ENCODE assay signal across 12 cellular contexts in the genomic region with DNA sequence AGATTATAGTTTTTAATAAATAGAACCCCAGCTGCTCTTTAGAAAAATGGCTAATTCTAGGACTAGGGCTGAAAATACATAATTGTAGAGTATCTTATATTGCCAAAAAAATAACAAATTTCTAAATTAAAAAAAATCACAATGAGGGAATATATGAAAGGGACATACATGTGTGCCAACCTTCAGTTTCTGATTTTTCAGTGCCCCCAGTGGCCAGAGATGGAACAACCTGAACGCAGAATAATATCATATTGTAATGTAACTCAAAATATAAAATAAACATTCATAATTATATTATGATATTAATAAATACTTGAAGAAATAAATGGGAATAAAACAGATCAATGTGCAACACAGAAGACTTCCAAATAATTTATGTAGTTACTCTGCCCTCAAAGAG.
A peak's percentile ranks its signal among the peaks of the same experiment; 100 is the strongest.
DNase-seq lines count a peak whose midpoint lies in the region; ATAC-seq, FAIRE-seq and TF ChIP-seq lines count a peak whose summit lies in the region.
"Had no signal": no experiment of that assay in that cellular context is flagged by ENCODE, and none has a peak within 500 bp of the region (broad histone marks: within the 10 kb centered on the region; RNA-seq: fewer than 3 reads in every experiment).

No MANE protein-coding gene starts in this region.

- H3K27ac ChIP-seq in AG04450 (ENCODE audit: low read depth, low read length): no peak overlapping the region
- no peak overlapping the region for H3K27ac ChIP-seq in SU-DHL-6 (ENCODE audit: low read depth, low read length)
- no peak overlapping the region for H3K27ac ChIP-seq in caudate nucleus (ENCODE audit: low read depth, low read length)
- no peak overlapping the region for H3K27ac ChIP-seq in tibial nerve
- H3K27ac ChIP-seq: pancreas had no signal

- TF ChIP-seq POLR2A in tibial nerve (IDR thresholded peaks at IDR 0.05): no peak

- POLR2A ChIA-PET in AG04450 (lab: Yijun Ruan, JAX): no interaction called here

- DNase-seq in AG04450 (ENCODE audit: low read depth, low spot score): no peak
- DNase-seq in NCI-H748 (lab: John Stamatoyannopoulos, UW; ENCODE audit: unreplicated experiment): no peak
- DNase-seq in caudate nucleus (lab: John Stamatoyannopoulos, UW): no peak
- DNase-seq in stimulated activated CD4-positive, alpha-beta T cell treated with anti-CD3 and anti-CD28 coated beads, Interleukin-12 subunit alpha, Interleukin-12 subunit beta, amount 100 ng/mL, for 4 hours: no peak
- DNase-seq in tibial nerve (ENCODE audit: low spot score in 2 of 2): no peak
- DNase-seq: activated T-cell treated with anti-CD3 and anti-CD28 coated beads, Interleukin-2, amount 50 U/mL, for 4 hours; COR-L47; cortex of kidney; pancreas had no signal

- TF ChIP-seq EP300 in tibial nerve (IDR thresholded peaks at IDR 0.05): no peak

- H3K4me3 ChIP-seq in AG04450 (ENCODE audit: low read depth, low read length): no peak overlapping the region
- H3K4me3 ChIP-seq in SU-DHL-6 (ENCODE audit: insufficient read depth, low read length, poor library complexity, severe bottlenecking): no peak overlapping the region
- no peak overlapping the region for H3K4me3 ChIP-seq in tibial nerve
- H3K4me3 ChIP-seq: pancreas had no signal

- no peak overlapping the region for H3K9ac ChIP-seq in SU-DHL-6 (ENCODE audit: low read length)

- no peaks in the 10 kb centered on the region for H4K20me1 ChIP-seq in SU-DHL-6 (ENCODE audit: low read depth, low read length)

- no peaks in the 10 kb centered on the region for H3K9me3 ChIP-seq in AG04450 (ENCODE audit: control insufficient read depth, insufficient read depth, low read length)
- no peaks in the 10 kb centered on the region for H3K9me3 ChIP-seq in SU-DHL-6 (ENCODE audit: insufficient read depth, low read length)
- H3K9me3 ChIP-seq in tibial nerve: peaks cover 0 to 9% (median 0%) of the 10 kb centered on the region in 4 donors
- H3K9me3 ChIP-seq: pancreas had no signal

- H3K4me2 ChIP-seq in SU-DHL-6 (ENCODE audit: low read depth, low read length, poor library complexity, severe bottlenecking): no peak overlapping the region

- no peaks in the 10 kb centered on the region for H3K36me3 ChIP-seq in SU-DHL-6 (ENCODE audit: low read length)
- no peaks in the 10 kb centered on the region for H3K36me3 ChIP-seq in tibial nerve
- H3K36me3 ChIP-seq: pancreas had no signal

- H3F3A ChIP-seq in SU-DHL-6 (ENCODE audit: insufficient read depth): no peaks in the 10 kb centered on the region

- peak; percentile 57 for ATAC-seq in GM21360 (IDR thresholded peaks at IDR 0.05; ENCODE audit: unreplicated experiment)
- ATAC-seq: activated T-cell treated with anti-CD3 and anti-CD28 coated beads, Interleukin-2, amount 50 U/mL, for 4 hours; pancreas had no signal

- no peak overlapping the region for H2AFZ ChIP-seq in SU-DHL-6 (ENCODE audit: low read depth, low read length, severe bottlenecking)

- FAIRE-seq in islet of Langerhans (lab: Jason Lieb, UNC): peak; percentile 94
- FAIRE-seq: pancreas had no signal

- peak; percentile 59 for TF ChIP-seq CTCF in AG04450 (IDR thresholded peaks at IDR 0.05; ENCODE audit: low read depth, low read length)
- peak; percentile 35 for TF ChIP-seq CTCF in SU-DHL-6 (IDR thresholded peaks at IDR 0.05; ENCODE audit: insufficient read depth, low read length, poor library complexity, severe bottlenecking)
- TF ChIP-seq CTCF in tibial nerve (IDR thresholded peaks at IDR 0.05): peak in 1 of 5 experiments; percentile 22

- H3K4me1 ChIP-seq in tibial nerve: no peaks in the 10 kb centered on the region
- H3K4me1 ChIP-seq: pancreas had no signal

- no peaks in the 10 kb centered on the region for H3K9me2 ChIP-seq in SU-DHL-6 (replicated peaks; ENCODE audit: insufficient read depth, low read length)

- no peaks in the 10 kb centered on the region for H3K27me3 ChIP-seq in AG04450 (ENCODE audit: control insufficient read depth, insufficient read depth, low read length)
- H3K27me3 ChIP-seq in SU-DHL-6 (ENCODE audit: low read length): no peaks in the 10 kb centered on the region
- H3K27me3 ChIP-seq in tibial nerve: no peaks in the 10 kb centered on the region
- H3K27me3 ChIP-seq: pancreas had no signal

- no peaks in the 10 kb centered on the region for H3K79me2 ChIP-seq in SU-DHL-6 (ENCODE audit: insufficient read depth, low read length)

- 73% methylated on average over 1 of the region's 1 CpG for WGBS in tibial nerve, 2 donors

- CTCF ChIA-PET in AG04450 (lab: Charles Lee): interaction anchor here (1.0 to 1.1 kb wide), 2 partner anchors 11 to 16 kb away, joined by 3 to 4 read pairs; no protein-coding TSS in a partner anchor
